Comparison of ENCODE assay signal across 7 cellular contexts in genomic region chr16:22645868-22646267, GRCh38.
"Had no signal": no experiment of that assay in that cellular context is flagged by ENCODE, and none has a peak within 500 bp of the region (broad histone marks: within the 10 kb centered on the region; RNA-seq: fewer than 3 reads in every experiment).

No MANE protein-coding gene starts in this region.

- H3K9me3 Mint-ChIP-seq: IgD-negative memory B cell had no signal

- H3K36me3 ChIP-seq: HAP-1 had no signal

- H3K4me1 Mint-ChIP-seq: IgD-negative memory B cell had no signal

- H3K4me2 ChIP-seq: KMS-11 had no signal

- H3K27ac ChIP-seq: KMS-11 had no signal

- H3K4me1 ChIP-seq: HAP-1 had no signal

- DNase-seq: GOT3, Karpas-422, KBM-7 had no signal

- ATAC-seq: HCT116 had no signal

- H3K4me3 ChIP-seq: HAP-1 had no signal

- H3K9ac ChIP-seq: KMS-11 had no signal

- H3K9me3 ChIP-seq: HAP-1 had no signal

- H3K36me3 Mint-ChIP-seq: IgD-negative memory B cell had no signal

- H3K4me3 Mint-ChIP-seq: IgD-negative memory B cell had no signal

- H3K27ac Mint-ChIP-seq: IgD-negative memory B cell had no signal

- H3K27me3 Mint-ChIP-seq: IgD-negative memory B cell had no signal
